ENCODE assay signal across 8 cellular contexts in genomic region chr5:154038604-154039457, GRCh38. TPM values are rescaled to one million over a fixed set of nuclear protein-coding genes. Genes with fewer than 3 reads are reported as not detected.
DNase-seq lines count a peak whose midpoint lies in the region; ATAC-seq, FAIRE-seq and TF ChIP-seq lines count a peak whose summit lies in the region.

FAM114A2 (minus strand) TSS chr5:154038910; CDS start chr5:154034953, 3,957 bp downstream.
MFAP3 (plus strand) TSS chr5:154038967; CDS start chr5:154049723, 10,756 bp downstream.

- H3K4me1 Mint-ChIP-seq in activated naive CD8-positive, alpha-beta T cell treated with anti-CD3 and anti-CD28 coated beads, Interleukin-2, amount 50 U/mL, for 24 hours, result peaks cover 74% of the 10 kb centered on the region

- peak; percentile 99 for FAIRE-seq in GM12891 (lab: Jason Lieb, UNC)

- H3K36me3 ChIP-seq in cardiac muscle cell, result peaks cover 4% of the 10 kb centered on the region
- H3K36me3 ChIP-seq in parathyroid adenoma (ENCODE audit: control insufficient read depth, insufficient read depth, low read length), result no peaks in the 10 kb centered on the region
- no peaks in the 10 kb centered on the region for H3K36me3 ChIP-seq in tibial artery

- TF ChIP-seq CTCF in cardiac muscle cell (IDR thresholded peaks at IDR 0.05; ENCODE audit: low read depth, low read length) (no peak), parathyroid adenoma (IDR thresholded peaks at IDR 0.05) (no peak), tibial artery (IDR thresholded peaks at IDR 0.05) (no peak)

- intact Hi-C loops in tibial artery (cut with DNase I; ENCODE audit: low total_unique reads), result no loop called here

- H3K27me3 ChIP-seq in cardiac muscle cell (no peaks in the 10 kb centered on the region), parathyroid adenoma (ENCODE audit: control insufficient read depth, insufficient read depth, low read length) (no peaks in the 10 kb centered on the region), tibial artery (no peaks in the 10 kb centered on the region)

- ATAC-seq in HG02763 (IDR thresholded peaks at IDR 0.05; ENCODE audit: unreplicated experiment), result peak; percentile 97
- ATAC-seq in activated naive CD8-positive, alpha-beta T cell treated with anti-CD3 and anti-CD28 coated beads, Interleukin-2, amount 50 U/mL, for 24 hours, result peak; percentile 100

- no peaks in the 10 kb centered on the region for H3K27me3 Mint-ChIP-seq in activated naive CD8-positive, alpha-beta T cell treated with anti-CD3 and anti-CD28 coated beads, Interleukin-2, amount 50 U/mL, for 24 hours

- peaks cover 11% of the 10 kb centered on the region for H3K36me3 Mint-ChIP-seq in activated naive CD8-positive, alpha-beta T cell treated with anti-CD3 and anti-CD28 coated beads, Interleukin-2, amount 50 U/mL, for 24 hours (ENCODE audit: low read depth)

- peak within 1 kb of the TSS; percentile 70 for H3K4me3 ChIP-seq in cardiac muscle cell
- peak within 1 kb of the TSS; percentile 96 for H3K4me3 ChIP-seq in parathyroid adenoma (ENCODE audit: low read depth, low read length)
- peak within 1 kb of the TSS; percentile 64 to 73 for H3K4me3 ChIP-seq in tibial artery

- H3K9me3 ChIP-seq in cardiac muscle cell (ENCODE audit: low read depth), result no peaks in the 10 kb centered on the region
- no peaks in the 10 kb centered on the region for H3K9me3 ChIP-seq in parathyroid adenoma (ENCODE audit: control insufficient read depth, low read length)
- no peaks in the 10 kb centered on the region for H3K9me3 ChIP-seq in tibial artery

- peak within 1 kb of the TSS; percentile 99 for H3K27ac Mint-ChIP-seq in activated naive CD8-positive, alpha-beta T cell treated with anti-CD3 and anti-CD28 coated beads, Interleukin-2, amount 50 U/mL, for 24 hours

- peak within 1 kb of the TSS; percentile 97 for H3K4me3 Mint-ChIP-seq in activated naive CD8-positive, alpha-beta T cell treated with anti-CD3 and anti-CD28 coated beads, Interleukin-2, amount 50 U/mL, for 24 hours

- DNase-seq in GM12891 (ENCODE audit: insufficient read length, low spot score), result peak; percentile 74
- peak; percentile 69 to 87 (median 84) for DNase-seq in NCI-H1417 (lab: John Stamatoyannopoulos, UW)
- DNase-seq in SW480 (ENCODE audit: low spot score), result peak; percentile 95
- DNase-seq in activated naive CD8-positive, alpha-beta T cell treated with anti-CD3 and anti-CD28 coated beads, Interleukin-2, amount 50 U/mL, for 24 hours, result peak; percentile 87
- peak; percentile 88 to 94 for DNase-seq in cardiac muscle cell (ENCODE audit: low read depth in 1 of 2, low spot score in 1 of 2)
- DNase-seq in tibial artery, result peak; percentile 85 to 90

- peak within 1 kb of the TSS; percentile 95 for H2AFZ ChIP-seq in parathyroid adenoma

- peak within 1 kb of the TSS; percentile 90 for H3K27ac ChIP-seq in cardiac muscle cell
- H3K27ac ChIP-seq in parathyroid adenoma, result peak within 1 kb of the TSS; percentile 82
- H3K27ac ChIP-seq in tibial artery, result peak within 1 kb of the TSS; percentile 82 to 83

- H3K9ac ChIP-seq in parathyroid adenoma, result peak within 1 kb of the TSS; percentile 50

- no peaks in the 10 kb centered on the region for H3K9me3 Mint-ChIP-seq in activated naive CD8-positive, alpha-beta T cell treated with anti-CD3 and anti-CD28 coated beads, Interleukin-2, amount 50 U/mL, for 24 hours

- H3K4me2 ChIP-seq in parathyroid adenoma (ENCODE audit: low read length), result peak within 1 kb of the TSS; percentile 81

- peak; percentile 88 for TF ChIP-seq POLR2A in GM12891 (IDR thresholded peaks at IDR 0.05; ENCODE audit: low read depth, low read length)

- H3K4me1 ChIP-seq in cardiac muscle cell (ENCODE audit: low read depth) (no peaks in the 10 kb centered on the region), parathyroid adenoma (no peaks in the 10 kb centered on the region), tibial artery (peaks cover 0 to 50% (median 26%) of the 10 kb centered on the region in 4 donors)

- H3K79me2 ChIP-seq in parathyroid adenoma, result peaks cover 25% of the 10 kb centered on the region

TF ChIP-seq in GM12891, 5 proteins besides CTCF, POLR2A, EP300 and RAD21:
- TF ChIP-seq POU2F2 (IDR thresholded peaks at IDR 0.05; ENCODE audit: low read depth, low read length), result peak; percentile 90
- TF ChIP-seq SPI1 (IDR thresholded peaks at IDR 0.05; ENCODE audit: low read depth, low read length), result no peak
- peak; percentile 91 for TF ChIP-seq POLR2AphosphoS5 (IDR thresholded peaks at IDR 0.05; ENCODE audit: low read depth, low read length)
- TF ChIP-seq PAX5 (IDR thresholded peaks at IDR 0.05; ENCODE audit: insufficient read depth, low read length, severe bottlenecking), result no peak
- TF ChIP-seq TAF1 (IDR thresholded peaks at IDR 0.05; ENCODE audit: low read depth, low read length), result peak; percentile 63

RNA-seq across cellular contexts. Expression of gene FAM114A2, which starts in this region (rescaled TPM):
- polyA plus RNA-seq in GM12891 (2012; ENCODE audit: low read depth, missing spikeins), result 18.8 TPM
- 10.3 and 10.7 TPM in 2 replicates for total RNA-seq in cardiac muscle cell
- polyA plus RNA-seq in cardiac muscle cell, result 13.6 and 18.1 TPM in 2 replicates

RNA-seq across cellular contexts. Expression of gene MFAP3, which starts in this region (rescaled TPM):
- 6.6 TPM for polyA plus RNA-seq in GM12891 (2012; ENCODE audit: low read depth, missing spikeins)
- total RNA-seq in cardiac muscle cell, result 36.2 and 36.5 TPM in 2 replicates
- polyA plus RNA-seq in cardiac muscle cell, result 13.6 and 19.6 TPM in 2 replicates

Comparison
In these comparisons a context has a peak if more than half of its experiments do, and no peak if none do; other contexts are left out.
1. Peak in every context shown above with its lines: DNase-seq, ATAC-seq, H3K4me3 ChIP-seq and H3K27ac ChIP-seq.